1 cellular context compared by ENCODE assay signal in genomic region chr1:32695098-32695904, GRCh38.
TF ChIP-seq lines count a peak whose summit lies in the region.

No MANE protein-coding gene starts in this region.

TF ChIP-seq in HepG2, 621 proteins besides CTCF, POLR2A, EP300 and RAD21 (continued from another document and continues in another):
- TF ChIP-seq MAZ (IDR thresholded peaks at IDR 0.05; ENCODE audit: borderline replicate concordance, low read depth, low read length), result no peak
- no peak for TF ChIP-seq MAZ (CRISPR knock-in tag; IDR thresholded peaks at IDR 0.05; ENCODE audit: low read depth)
- TF ChIP-seq ONECUT2 (CRISPR knock-in tag; IDR thresholded peaks at IDR 0.05), result no peak; the same call in 1 of the 2 replicates
- no peak for TF ChIP-seq RBM22 (optimal IDR thresholded peaks at IDR 0.05; ENCODE audit: low read length)
- no peak for TF ChIP-seq ZNF510 (CRISPR knock-in tag; IDR thresholded peaks at IDR 0.05; ENCODE audit: low read depth)
- TF ChIP-seq ZNF3 (CRISPR knock-in tag; IDR thresholded peaks at IDR 0.05), result no peak
- 0 out of 2 replicates have a peak, but pooled peaks have one; percentile 30 for TF ChIP-seq ZNF747 (CRISPR knock-in tag; IDR thresholded peaks at IDR 0.05; ENCODE audit: borderline replicate concordance)
- peak; percentile 64; the same call in 1 of the 2 replicates for TF ChIP-seq PHF8 (CRISPR knock-in tag; IDR thresholded peaks at IDR 0.05)
- no peak for TF ChIP-seq POLR2AphosphoS2 (IDR thresholded peaks at IDR 0.05; ENCODE audit: low read depth, low read length)
- peak; percentile 52 for TF ChIP-seq POLR2AphosphoS5 (IDR thresholded peaks at IDR 0.05; ENCODE audit: low read depth, low read length)
- no peak for TF ChIP-seq ATF5 (CRISPR knock-in tag; IDR thresholded peaks at IDR 0.05; ENCODE audit: low read depth)
- no peak for TF ChIP-seq ZNF251 (CRISPR knock-in tag; IDR thresholded peaks at IDR 0.05)
- TF ChIP-seq ERF (CRISPR knock-in tag; IDR thresholded peaks at IDR 0.05), result 0 out of 2 replicates have a peak, but pooled peaks have one; percentile 44
- peak; percentile 34 for TF ChIP-seq PHF5A (CRISPR knock-in tag; IDR thresholded peaks at IDR 0.05; ENCODE audit: low read depth, unreplicated experiment)
- peak; percentile 63 for TF ChIP-seq ZNF331 (CRISPR knock-in tag; IDR thresholded peaks at IDR 0.05)
- no peak for TF ChIP-seq ZNF207 (IDR thresholded peaks at IDR 0.05; ENCODE audit: borderline replicate concordance)
- peak; percentile 68; the same call in 1 of the 2 replicates for TF ChIP-seq ELF3 (CRISPR knock-in tag; IDR thresholded peaks at IDR 0.05)
- peak; percentile 67 for TF ChIP-seq TEAD3 (CRISPR knock-in tag; optimal IDR thresholded peaks at IDR 0.05; ENCODE audit: borderline replicate concordance)
- peak; percentile 49; the same call in 1 of the 2 replicates for TF ChIP-seq KAT8 (CRISPR knock-in tag; IDR thresholded peaks at IDR 0.05)
- no peak for TF ChIP-seq SSRP1 (CRISPR knock-in tag; IDR thresholded peaks at IDR 0.05)
- peak; percentile 65; the same call in 1 of the 2 replicates for TF ChIP-seq DZIP1 (CRISPR knock-in tag; IDR thresholded peaks at IDR 0.05)
- TF ChIP-seq RBM39 (IDR thresholded peaks at IDR 0.05; ENCODE audit: low read depth, low read length, poor library complexity, severe bottlenecking), result no peak
- TF ChIP-seq, protein P1, sequence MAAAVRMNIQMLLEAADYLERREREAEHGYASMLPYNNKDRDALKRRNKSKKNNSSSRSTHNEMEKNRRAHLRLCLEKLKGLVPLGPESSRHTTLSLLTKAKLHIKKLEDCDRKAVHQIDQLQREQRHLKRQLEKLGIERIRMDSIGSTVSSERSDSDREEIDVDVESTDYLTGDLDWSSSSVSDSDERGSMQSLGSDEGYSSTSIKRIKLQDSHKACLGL (CRISPR knock-in tag; IDR thresholded peaks at IDR 0.05), result peak; percentile 70
- TF ChIP-seq SMYD3 (CRISPR knock-in tag; IDR thresholded peaks at IDR 0.05), result 0 out of 2 replicates have a peak, but pooled peaks have one; percentile 13
- TF ChIP-seq, protein P2, sequence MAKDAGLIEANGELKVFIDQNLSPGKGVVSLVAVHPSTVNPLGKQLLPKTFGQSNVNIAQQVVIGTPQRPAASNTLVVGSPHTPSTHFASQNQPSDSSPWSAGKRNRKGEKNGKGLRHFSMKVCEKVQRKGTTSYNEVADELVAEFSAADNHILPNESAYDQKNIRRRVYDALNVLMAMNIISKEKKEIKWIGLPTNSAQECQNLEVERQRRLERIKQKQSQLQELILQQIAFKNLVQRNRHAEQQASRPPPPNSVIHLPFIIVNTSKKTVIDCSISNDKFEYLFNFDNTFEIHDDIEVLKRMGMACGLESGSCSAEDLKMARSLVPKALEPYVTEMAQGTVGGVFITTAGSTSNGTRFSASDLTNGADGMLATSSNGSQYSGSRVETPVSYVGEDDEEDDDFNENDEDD (CRISPR knock-in tag; IDR thresholded peaks at IDR 0.05; ENCODE audit: borderline replicate concordance), result no peak
- TF ChIP-seq, protein P3, sequence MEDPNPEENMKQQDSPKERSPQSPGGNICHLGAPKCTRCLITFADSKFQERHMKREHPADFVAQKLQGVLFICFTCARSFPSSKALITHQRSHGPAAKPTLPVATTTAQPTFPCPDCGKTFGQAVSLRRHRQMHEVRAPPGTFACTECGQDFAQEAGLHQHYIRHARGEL (CRISPR knock-in tag; IDR thresholded peaks at IDR 0.05), result 0 out of 2 replicates have a peak, but pooled peaks have one; percentile 49
- TF ChIP-seq, protein P4, sequence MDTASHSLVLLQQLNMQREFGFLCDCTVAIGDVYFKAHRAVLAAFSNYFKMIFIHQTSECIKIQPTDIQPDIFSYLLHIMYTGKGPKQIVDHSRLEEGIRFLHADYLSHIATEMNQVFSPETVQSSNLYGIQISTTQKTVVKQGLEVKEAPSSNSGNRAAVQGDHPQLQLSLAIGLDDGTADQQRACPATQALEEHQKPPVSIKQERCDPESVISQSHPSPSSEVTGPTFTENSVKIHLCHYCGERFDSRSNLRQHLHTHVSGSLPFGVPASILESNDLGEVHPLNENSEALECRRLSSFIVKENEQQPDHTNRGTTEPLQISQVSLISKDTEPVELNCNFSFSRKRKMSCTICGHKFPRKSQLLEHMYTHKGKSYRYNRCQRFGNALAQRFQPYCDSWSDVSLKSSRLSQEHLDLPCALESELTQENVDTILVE (CRISPR knock-in tag; IDR thresholded peaks at IDR 0.05), result no peak; the same call in 1 of the 2 replicates
- TF ChIP-seq ZHX2 (IDR thresholded peaks at IDR 0.05; ENCODE audit: low read depth), result no peak
- no peak for TF ChIP-seq ZHX2 (CRISPR knock-in tag; IDR thresholded peaks at IDR 0.05; ENCODE audit: borderline replicate concordance)
- TF ChIP-seq, protein P5, sequence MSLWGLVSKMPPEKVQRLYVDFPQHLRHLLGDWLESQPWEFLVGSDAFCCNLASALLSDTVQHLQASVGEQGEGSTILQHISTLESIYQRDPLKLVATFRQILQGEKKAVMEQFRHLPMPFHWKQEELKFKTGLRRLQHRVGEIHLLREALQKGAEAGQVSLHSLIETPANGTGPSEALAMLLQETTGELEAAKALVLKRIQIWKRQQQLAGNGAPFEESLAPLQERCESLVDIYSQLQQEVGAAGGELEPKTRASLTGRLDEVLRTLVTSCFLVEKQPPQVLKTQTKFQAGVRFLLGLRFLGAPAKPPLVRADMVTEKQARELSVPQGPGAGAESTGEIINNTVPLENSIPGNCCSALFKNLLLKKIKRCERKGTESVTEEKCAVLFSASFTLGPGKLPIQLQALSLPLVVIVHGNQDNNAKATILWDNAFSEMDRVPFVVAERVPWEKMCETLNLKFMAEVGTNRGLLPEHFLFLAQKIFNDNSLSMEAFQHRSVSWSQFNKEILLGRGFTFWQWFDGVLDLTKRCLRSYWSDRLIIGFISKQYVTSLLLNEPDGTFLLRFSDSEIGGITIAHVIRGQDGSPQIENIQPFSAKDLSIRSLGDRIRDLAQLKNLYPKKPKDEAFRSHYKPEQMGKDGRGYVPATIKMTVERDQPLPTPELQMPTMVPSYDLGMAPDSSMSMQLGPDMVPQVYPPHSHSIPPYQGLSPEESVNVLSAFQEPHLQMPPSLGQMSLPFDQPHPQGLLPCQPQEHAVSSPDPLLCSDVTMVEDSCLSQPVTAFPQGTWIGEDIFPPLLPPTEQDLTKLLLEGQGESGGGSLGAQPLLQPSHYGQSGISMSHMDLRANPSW (CRISPR knock-in tag; IDR thresholded peaks at IDR 0.05; ENCODE audit: borderline replicate concordance), result no peak
- TF ChIP-seq ZNF7 (CRISPR knock-in tag; IDR thresholded peaks at IDR 0.05), result no peak
- TF ChIP-seq ZNF329 (CRISPR knock-in tag; IDR thresholded peaks at IDR 0.05; ENCODE audit: low read depth), result no peak
- peak; percentile 32; the same call in 1 of the 2 replicates for TF ChIP-seq PITX1 (CRISPR knock-in tag; IDR thresholded peaks at IDR 0.05)
- TF ChIP-seq USF2 (IDR thresholded peaks at IDR 0.05; ENCODE audit: low read depth, low read length), result no peak
- TF ChIP-seq USF2 (CRISPR knock-in tag; IDR thresholded peaks at IDR 0.05; ENCODE audit: borderline replicate concordance), result 0 out of 2 replicates have a peak, but pooled peaks have one; percentile 25
- no peak for TF ChIP-seq RXRB (CRISPR knock-in tag; IDR thresholded peaks at IDR 0.05; ENCODE audit: borderline replicate concordance)
- 0 out of 2 replicates have a peak, but pooled peaks have one; percentile 21 for TF ChIP-seq ZNF335 (CRISPR knock-in tag; IDR thresholded peaks at IDR 0.05)
- TF ChIP-seq ZNF770 (CRISPR knock-in tag; IDR thresholded peaks at IDR 0.05), result peak; percentile 84; the same call in 1 of the 2 replicates
- TF ChIP-seq TSC22D2 (CRISPR knock-in tag; IDR thresholded peaks at IDR 0.05; ENCODE audit: borderline replicate concordance), result peak; percentile 52; the same call in 1 of the 2 replicates
- peak; percentile 77; the same call in 1 of the 2 replicates for TF ChIP-seq ELF4 (CRISPR knock-in tag; IDR thresholded peaks at IDR 0.05; ENCODE audit: borderline replicate concordance)
- TF ChIP-seq KDM2A (CRISPR knock-in tag; IDR thresholded peaks at IDR 0.05; ENCODE audit: borderline replicate concordance, low read depth), result 0 out of 2 replicates have a peak, but pooled peaks have one; percentile 46
- no peak for TF ChIP-seq ATF1 (CRISPR knock-in tag; IDR thresholded peaks at IDR 0.05)
- no peak for TF ChIP-seq ETV6 (CRISPR knock-in tag; conservative IDR thresholded peaks at IDR 0.05)
